8 cellular contexts compared by ENCODE assay signal in the genomic region with DNA sequence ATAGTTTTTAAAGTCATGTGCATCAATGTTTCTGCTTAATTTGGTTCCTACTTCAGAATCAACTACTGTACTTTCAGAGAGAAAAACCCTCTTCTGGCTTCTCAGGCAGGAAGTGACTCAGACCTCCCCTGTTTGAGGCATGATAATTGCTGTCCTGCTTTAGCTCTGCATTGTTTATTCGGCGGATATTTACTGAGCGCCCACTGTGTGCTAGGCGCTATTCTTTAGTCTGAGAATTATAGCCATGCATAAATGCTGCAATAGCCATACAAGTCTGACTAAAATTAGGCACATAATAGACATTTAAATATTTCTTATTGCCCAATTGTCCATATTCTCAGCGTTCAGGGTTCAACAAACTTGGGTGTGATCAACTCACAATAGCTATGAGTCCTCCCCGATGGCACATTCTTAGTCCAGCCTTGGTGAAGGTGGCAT. TPM values are rescaled to one million over a fixed set of nuclear protein-coding genes. Genes with fewer than 3 reads are reported as not detected.
A peak's percentile ranks its signal among the peaks of the same experiment; 100 is the strongest.
DNase-seq lines count a peak whose midpoint lies in the region; ATAC-seq and TF ChIP-seq lines count a peak whose summit lies in the region.

No MANE protein-coding gene starts in this region.

- H3K36me3 ChIP-seq in rectal smooth muscle tissue (ENCODE audit: control insufficient read depth, insufficient read depth, low read length), result no peaks in the 10 kb centered on the region

- ATAC-seq in omental fat pad (ENCODE audit: low FRiP score) (no peak), HG03045 (IDR thresholded peaks at IDR 0.05; ENCODE audit: unreplicated experiment) (no peak)

- H3K4me3 ChIP-seq in coronary artery (no peak overlapping the region), rectal smooth muscle tissue (ENCODE audit: low read length) (no peak overlapping the region)

- TF ChIP-seq CTCF in coronary artery (IDR thresholded peaks at IDR 0.05) (no peak), omental fat pad (IDR thresholded peaks at IDR 0.05) (no peak)

- DNase-seq in EL (peak; percentile 82), KBM-7 (peak; percentile 73), T-helper 22 cell (ENCODE audit: low read depth) (peak; percentile 27), coronary artery (ENCODE audit: low spot score) (no peak), omental fat pad (ENCODE audit: low spot score) (no peak), NCI-H1694 treated with DMSO at 0.1 percent for 48 hours (lab: John Stamatoyannopoulos, UW) (no peak)

- H3K27ac ChIP-seq in coronary artery (peak overlapping the region; percentile 13 to 68), rectal smooth muscle tissue (ENCODE audit: low read depth, low read length) (peak overlapping the region; percentile 21)

- peaks cover 22% of the 10 kb centered on the region for H3K4me1 ChIP-seq in rectal smooth muscle tissue (ENCODE audit: control insufficient read depth, insufficient read depth, low read length)

- H3K27me3 ChIP-seq in rectal smooth muscle tissue (ENCODE audit: control insufficient read depth, insufficient read depth, low read length), result no peaks in the 10 kb centered on the region

- no peak overlapping the region for H3K9ac ChIP-seq in rectal smooth muscle tissue (ENCODE audit: low read length)

- in situ Hi-C loops in KBM-7 (cut with MboI; ENCODE audit: low pct_unique_long_range_greater_than_20kb, low sequenced_read_pairs), result loop anchor here (25.0 kb wide), 1 partner anchor 101 kb away; no protein-coding TSS in a partner anchor

RNA-seq across cellular contexts. Expression of a gene that starts 6.1 kb away (rescaled TPM):
- 10 to 100 TPM in 2 of 4 donors, 1 to 10 TPM in 2; 5.8 to 17.8 (median 13.4) TPM for total RNA-seq in omental fat pad

RNA-seq across cellular contexts. Expression of a gene that starts 6.4 kb away (rescaled TPM):
- total RNA-seq in omental fat pad, result 1 to 10 TPM; 1.9 to 5.7 (median 3.8) TPM

Comparison
In these comparisons a context has a peak if more than half of its experiments do, and no peak if none do; other contexts are left out.
1. DNase-seq: peak in EL (single experiment), KBM-7 (single experiment) and T-helper 22 cell (single experiment); none in coronary artery (single experiment), omental fat pad (single experiment) and NCI-H1694 treated with DMSO at 0.1 percent for 48 hours (single experiment).